8 cellular contexts compared by ENCODE assay signal in genomic region chr17:64985905-64986720, GRCh38.
DNase-seq lines count a peak whose midpoint lies in the region; ATAC-seq and TF ChIP-seq lines count a peak whose summit lies in the region.
"Not testable (repeated sequence)": the region's sequence is repeated elsewhere in the genome, so short reads cannot be mapped to it uniquely, and the experiment has no call there.

No MANE protein-coding gene starts in this region.

- H3K36me3 Mint-ChIP-seq in activated T-helper 17 cell treated with anti-CD3 and anti-CD28 coated beads, Interleukin-2, amount 50 U/mL, for 72 hours (ENCODE audit: low read depth): not testable (repeated sequence)

- H3K9me3 ChIP-seq in thoracic aorta: not testable (repeated sequence)

- not testable (repeated sequence) for H3K27me3 Mint-ChIP-seq in activated T-helper 17 cell treated with anti-CD3 and anti-CD28 coated beads, Interleukin-2, amount 50 U/mL, for 72 hours

- peaks cover 32% of the 10 kb centered on the region for H3K4me1 Mint-ChIP-seq in activated T-helper 17 cell treated with anti-CD3 and anti-CD28 coated beads, Interleukin-2, amount 50 U/mL, for 72 hours

- not testable (repeated sequence) for H3K9me3 Mint-ChIP-seq in activated T-helper 17 cell treated with anti-CD3 and anti-CD28 coated beads, Interleukin-2, amount 50 U/mL, for 72 hours

- H3K4me3 ChIP-seq in thoracic aorta: not testable (repeated sequence)

- ATAC-seq in GM21529 (IDR thresholded peaks at IDR 0.05; ENCODE audit: unreplicated experiment) (peak; percentile 83), HG03460 (IDR thresholded peaks at IDR 0.05; ENCODE audit: unreplicated experiment) (peak; percentile 81)
- peak; percentile 80 for ATAC-seq in activated T-helper 17 cell treated with anti-CD3 and anti-CD28 coated beads, Interleukin-2, amount 50 U/mL, for 72 hours (replicated peaks)
- not testable (repeated sequence) for ATAC-seq in thoracic aorta (ENCODE audit: insufficient number of reproducible peaks, low FRiP score, low read depth)

- TF ChIP-seq CTCF in thoracic aorta (IDR thresholded peaks at IDR 0.05): not testable (repeated sequence)

- H3K4me3 Mint-ChIP-seq in activated T-helper 17 cell treated with anti-CD3 and anti-CD28 coated beads, Interleukin-2, amount 50 U/mL, for 72 hours: peak overlapping the region; percentile 93

- peak overlapping the region; percentile 21 to 57 for H3K27ac ChIP-seq in thoracic aorta

- H3K36me3 ChIP-seq in thoracic aorta: not testable (repeated sequence)

- DNase-seq in T-helper 1 cell (peak; percentile 29 to 93 (median 51)), globus pallidus (ENCODE audit: low spot score) (peak; percentile 73), pons (ENCODE audit: low spot score) (peak; percentile 88)
- DNase-seq in thoracic aorta (ENCODE audit: low spot score): not testable (repeated sequence)

- H3K4me1 ChIP-seq in thoracic aorta (ENCODE audit: control insufficient read depth in 1 of 2, low read depth in 2 of 2): peaks cover 7 to 21% of the 10 kb centered on the region in 2 donors

- peak; percentile 44 for TF ChIP-seq POLR2A in GM15510 (IDR thresholded peaks at IDR 0.05; ENCODE audit: borderline replicate concordance, extremely low read depth, insufficient read length)

- H3K27me3 ChIP-seq in thoracic aorta (replicated peaks; ENCODE audit: insufficient read depth): not testable (repeated sequence)

- H3K27ac Mint-ChIP-seq in activated T-helper 17 cell treated with anti-CD3 and anti-CD28 coated beads, Interleukin-2, amount 50 U/mL, for 72 hours: peak overlapping the region; percentile 97
